ENCODE assay signal across 1 cellular context in the genomic region with DNA sequence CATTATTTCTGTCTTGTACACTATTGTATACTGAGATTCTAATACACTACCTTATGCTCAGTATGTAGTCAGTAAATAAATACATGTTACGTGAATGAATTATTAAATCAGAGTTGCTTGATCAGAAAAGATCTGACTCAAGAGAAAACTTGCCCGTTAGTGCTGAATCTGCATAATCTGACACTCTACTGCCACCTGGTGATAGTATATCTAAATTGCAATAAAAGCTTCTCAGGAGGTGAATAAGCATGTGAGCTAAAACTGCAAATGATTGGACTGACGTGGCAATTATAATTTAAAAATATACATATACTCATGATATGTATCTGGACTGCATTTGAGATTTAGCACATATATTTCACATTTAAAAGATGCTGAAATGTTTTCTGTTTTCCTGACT.
A peak's percentile ranks its signal among the peaks of the same experiment; 100 is the strongest.
TF ChIP-seq lines count a peak whose summit lies in the region.

No MANE protein-coding gene starts in this region.

TF ChIP-seq in K562, 482 proteins besides CTCF, POLR2A, EP300 and RAD21 (continued from another document and continues in another):
- TF ChIP-seq, protein P1, sequence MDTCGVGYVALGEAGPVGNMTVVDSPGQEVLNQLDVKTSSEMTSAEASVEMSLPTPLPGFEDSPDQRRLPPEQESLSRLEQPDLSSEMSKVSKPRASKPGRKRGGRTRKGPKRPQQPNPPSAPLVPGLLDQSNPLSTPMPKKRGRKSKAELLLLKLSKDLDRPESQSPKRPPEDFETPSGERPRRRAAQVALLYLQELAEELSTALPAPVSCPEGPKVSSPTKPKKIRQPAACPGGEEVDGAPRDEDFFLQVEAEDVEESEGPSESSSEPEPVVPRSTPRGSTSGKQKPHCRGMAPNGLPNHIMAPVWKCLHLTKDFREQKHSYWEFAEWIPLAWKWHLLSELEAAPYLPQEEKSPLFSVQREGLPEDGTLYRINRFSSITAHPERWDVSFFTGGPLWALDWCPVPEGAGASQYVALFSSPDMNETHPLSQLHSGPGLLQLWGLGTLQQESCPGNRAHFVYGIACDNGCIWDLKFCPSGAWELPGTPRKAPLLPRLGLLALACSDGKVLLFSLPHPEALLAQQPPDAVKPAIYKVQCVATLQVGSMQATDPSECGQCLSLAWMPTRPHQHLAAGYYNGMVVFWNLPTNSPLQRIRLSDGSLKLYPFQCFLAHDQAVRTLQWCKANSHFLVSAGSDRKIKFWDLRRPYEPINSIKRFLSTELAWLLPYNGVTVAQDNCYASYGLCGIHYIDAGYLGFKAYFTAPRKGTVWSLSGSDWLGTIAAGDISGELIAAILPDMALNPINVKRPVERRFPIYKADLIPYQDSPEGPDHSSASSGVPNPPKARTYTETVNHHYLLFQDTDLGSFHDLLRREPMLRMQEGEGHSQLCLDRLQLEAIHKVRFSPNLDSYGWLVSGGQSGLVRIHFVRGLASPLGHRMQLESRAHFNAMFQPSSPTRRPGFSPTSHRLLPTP (IDR thresholded peaks at IDR 0.05; ENCODE audit: borderline replicate concordance, extremely low read depth, insufficient read length), result no peak
- TF ChIP-seq ZBTB1 (CRISPR knock-in tag; IDR thresholded peaks at IDR 0.05; ENCODE audit: borderline replicate concordance, low read depth) (no peak), ARHGAP35 (IDR thresholded peaks at IDR 0.05; ENCODE audit: partially characterized antibody) (no peak), ZFP30 (CRISPR knock-in tag; IDR thresholded peaks at IDR 0.05; ENCODE audit: borderline replicate concordance) (no peak), ZNF12 (CRISPR knock-in tag; IDR thresholded peaks at IDR 0.05) (no peak), TCF7 (IDR thresholded peaks at IDR 0.05; ENCODE audit: borderline replicate concordance) (no peak), MAFG (tag; conservative IDR thresholded peaks at IDR 0.05) (peak; percentile 92), TFAM (CRISPR knock-in tag; conservative IDR thresholded peaks at IDR 0.05) (no peak), XRCC3 (IDR thresholded peaks at IDR 0.05) (no peak), ZNF217 (CRISPR knock-in tag; IDR thresholded peaks at IDR 0.05) (no peak), ZNF316 (IDR thresholded peaks at IDR 0.05) (peak; percentile 95), PCBP2 (IDR thresholded peaks at IDR 0.05; ENCODE audit: low read depth, low read length, poor library complexity, severe bottlenecking) (no peak), EHMT2 (IDR thresholded peaks at IDR 0.05) (no peak), GTF2A2 (tag; IDR thresholded peaks at IDR 0.05) (no peak), C11orf30 (IDR thresholded peaks at IDR 0.05; ENCODE audit: low read depth) (peak; percentile 88), CC2D1A (IDR thresholded peaks at IDR 0.05) (peak; percentile 52; the same call in 1 of the 2 replicates), DPF2 (IDR thresholded peaks at IDR 0.05) (no peak), KLF13 (tag; IDR thresholded peaks at IDR 0.05; ENCODE audit: borderline replicate concordance, low read depth) (no peak), ZNF282 (CRISPR knock-in tag; IDR thresholded peaks at IDR 0.05) (no peak), KAT2B (IDR thresholded peaks at IDR 0.05; ENCODE audit: low read depth, low read length) (no peak), BRD4 (IDR thresholded peaks at IDR 0.05) (no peak), ADNP (tag; IDR thresholded peaks at IDR 0.05) (0 out of 2 replicates have a peak, but pooled peaks have one; percentile 31), RBM39 (optimal IDR thresholded peaks at IDR 0.05; ENCODE audit: low read depth, low read length) (no peak), ARID2 (IDR thresholded peaks at IDR 0.05) (0 out of 2 replicates have a peak, but pooled peaks have one; percentile 27), ZSCAN29 (IDR thresholded peaks at IDR 0.05) (no peak), ELF1 (tag; IDR thresholded peaks at IDR 0.05) (no peak), KLF6 (CRISPR knock-in tag; IDR thresholded peaks at IDR 0.05; ENCODE audit: borderline replicate concordance) (no peak), SREBF1 (IDR thresholded peaks at IDR 0.05; ENCODE audit: borderline replicate concordance, low read depth, low read length) (no peak), SMAD4 (CRISPR knock-in tag; conservative IDR thresholded peaks at IDR 0.05) (no peak)
- TF ChIP-seq, protein P2, sequence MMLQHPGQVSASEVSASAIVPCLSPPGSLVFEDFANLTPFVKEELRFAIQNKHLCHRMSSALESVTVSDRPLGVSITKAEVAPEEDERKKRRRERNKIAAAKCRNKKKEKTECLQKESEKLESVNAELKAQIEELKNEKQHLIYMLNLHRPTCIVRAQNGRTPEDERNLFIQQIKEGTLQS (IDR thresholded peaks at IDR 0.05), result no peak
- TF ChIP-seq, protein P2 (CRISPR knock-in tag; conservative IDR thresholded peaks at IDR 0.05), result no peak
- TF ChIP-seq, protein P3, sequence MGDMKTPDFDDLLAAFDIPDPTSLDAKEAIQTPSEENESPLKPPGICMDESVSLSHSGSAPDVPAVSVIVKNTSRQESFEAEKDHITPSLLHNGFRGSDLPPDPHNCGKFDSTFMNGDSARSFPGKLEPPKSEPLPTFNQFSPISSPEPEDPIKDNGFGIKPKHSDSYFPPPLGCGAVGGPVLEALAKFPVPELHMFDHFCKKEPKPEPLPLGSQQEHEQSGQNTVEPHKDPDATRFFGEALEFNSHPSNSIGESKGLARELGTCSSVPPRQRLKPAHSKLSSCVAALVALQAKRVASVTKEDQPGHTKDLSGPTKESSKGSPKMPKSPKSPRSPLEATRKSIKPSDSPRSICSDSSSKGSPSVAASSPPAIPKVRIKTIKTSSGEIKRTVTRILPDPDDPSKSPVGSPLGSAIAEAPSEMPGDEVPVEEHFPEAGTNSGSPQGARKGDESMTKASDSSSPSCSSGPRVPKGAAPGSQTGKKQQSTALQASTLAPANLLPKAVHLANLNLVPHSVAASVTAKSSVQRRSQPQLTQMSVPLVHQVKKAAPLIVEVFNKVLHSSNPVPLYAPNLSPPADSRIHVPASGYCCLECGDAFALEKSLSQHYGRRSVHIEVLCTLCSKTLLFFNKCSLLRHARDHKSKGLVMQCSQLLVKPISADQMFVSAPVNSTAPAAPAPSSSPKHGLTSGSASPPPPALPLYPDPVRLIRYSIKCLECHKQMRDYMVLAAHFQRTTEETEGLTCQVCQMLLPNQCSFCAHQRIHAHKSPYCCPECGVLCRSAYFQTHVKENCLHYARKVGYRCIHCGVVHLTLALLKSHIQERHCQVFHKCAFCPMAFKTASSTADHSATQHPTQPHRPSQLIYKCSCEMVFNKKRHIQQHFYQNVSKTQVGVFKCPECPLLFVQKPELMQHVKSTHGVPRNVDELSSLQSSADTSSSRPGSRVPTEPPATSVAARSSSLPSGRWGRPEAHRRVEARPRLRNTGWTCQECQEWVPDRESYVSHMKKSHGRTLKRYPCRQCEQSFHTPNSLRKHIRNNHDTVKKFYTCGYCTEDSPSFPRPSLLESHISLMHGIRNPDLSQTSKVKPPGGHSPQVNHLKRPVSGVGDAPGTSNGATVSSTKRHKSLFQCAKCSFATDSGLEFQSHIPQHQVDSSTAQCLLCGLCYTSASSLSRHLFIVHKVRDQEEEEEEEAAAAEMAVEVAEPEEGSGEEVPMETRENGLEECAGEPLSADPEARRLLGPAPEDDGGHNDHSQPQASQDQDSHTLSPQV (IDR thresholded peaks at IDR 0.05), result no peak
- TF ChIP-seq, protein P4, sequence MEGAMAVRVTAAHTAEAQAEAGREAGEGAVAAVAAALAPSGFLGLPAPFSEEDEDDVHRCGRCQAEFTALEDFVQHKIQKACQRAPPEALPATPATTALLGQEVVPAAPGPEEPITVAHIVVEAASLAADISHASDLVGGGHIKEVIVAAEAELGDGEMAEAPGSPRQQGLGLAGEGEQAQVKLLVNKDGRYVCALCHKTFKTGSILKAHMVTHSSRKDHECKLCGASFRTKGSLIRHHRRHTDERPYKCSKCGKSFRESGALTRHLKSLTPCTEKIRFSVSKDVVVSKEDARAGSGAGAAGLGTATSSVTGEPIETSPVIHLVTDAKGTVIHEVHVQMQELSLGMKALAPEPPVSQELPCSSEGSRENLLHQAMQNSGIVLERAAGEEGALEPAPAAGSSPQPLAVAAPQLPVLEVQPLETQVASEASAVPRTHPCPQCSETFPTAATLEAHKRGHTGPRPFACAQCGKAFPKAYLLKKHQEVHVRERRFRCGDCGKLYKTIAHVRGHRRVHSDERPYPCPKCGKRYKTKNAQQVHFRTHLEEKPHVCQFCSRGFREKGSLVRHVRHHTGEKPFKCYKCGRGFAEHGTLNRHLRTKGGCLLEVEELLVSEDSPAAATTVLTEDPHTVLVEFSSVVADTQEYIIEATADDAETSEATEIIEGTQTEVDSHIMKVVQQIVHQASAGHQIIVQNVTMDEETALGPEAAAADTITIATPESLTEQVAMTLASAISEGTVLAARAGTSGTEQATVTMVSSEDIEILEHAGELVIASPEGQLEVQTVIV (CRISPR knock-in tag; IDR thresholded peaks at IDR 0.05; ENCODE audit: borderline replicate concordance), result no peak
- TF ChIP-seq, protein P5, sequence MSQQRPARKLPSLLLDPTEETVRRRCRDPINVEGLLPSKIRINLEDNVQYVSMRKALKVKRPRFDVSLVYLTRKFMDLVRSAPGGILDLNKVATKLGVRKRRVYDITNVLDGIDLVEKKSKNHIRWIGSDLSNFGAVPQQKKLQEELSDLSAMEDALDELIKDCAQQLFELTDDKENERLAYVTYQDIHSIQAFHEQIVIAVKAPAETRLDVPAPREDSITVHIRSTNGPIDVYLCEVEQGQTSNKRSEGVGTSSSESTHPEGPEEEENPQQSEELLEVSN (IDR thresholded peaks at IDR 0.05; ENCODE audit: borderline replicate concordance in 1 of 2, extremely low read depth in 1 of 2, insufficient read depth in 1 of 2, insufficient read length in 1 of 2, low read depth in 1 of 2, low read length in 1 of 2, poor library complexity in 1 of 2, severe bottlenecking in 1 of 2), result no peak
- TF ChIP-seq, protein P6, sequence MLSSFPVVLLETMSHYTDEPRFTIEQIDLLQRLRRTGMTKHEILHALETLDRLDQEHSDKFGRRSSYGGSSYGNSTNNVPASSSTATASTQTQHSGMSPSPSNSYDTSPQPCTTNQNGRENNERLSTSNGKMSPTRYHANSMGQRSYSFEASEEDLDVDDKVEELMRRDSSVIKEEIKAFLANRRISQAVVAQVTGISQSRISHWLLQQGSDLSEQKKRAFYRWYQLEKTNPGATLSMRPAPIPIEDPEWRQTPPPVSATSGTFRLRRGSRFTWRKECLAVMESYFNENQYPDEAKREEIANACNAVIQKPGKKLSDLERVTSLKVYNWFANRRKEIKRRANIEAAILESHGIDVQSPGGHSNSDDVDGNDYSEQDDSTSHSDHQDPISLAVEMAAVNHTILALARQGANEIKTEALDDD (IDR thresholded peaks at IDR 0.05), result no peak
